In genomic region chr1:48688102-48688760, GRCh38 we compare ENCODE assay signal across 8 cellular contexts.
DNase-seq lines count a peak whose midpoint lies in the region; ATAC-seq and TF ChIP-seq lines count a peak whose summit lies in the region.

No MANE protein-coding gene starts in this region.

- TF ChIP-seq CTCF in AG10803 (conservative IDR thresholded peaks at IDR 0.05; ENCODE audit: low read length): peak; percentile 41
- TF ChIP-seq CTCF in choroid plexus epithelial cell (conservative IDR thresholded peaks at IDR 0.05; ENCODE audit: low read depth, low read length): peak; percentile 49
- no peak for TF ChIP-seq CTCF in CD4-positive, alpha-beta T cell (IDR thresholded peaks at IDR 0.05)

- CTCF ChIA-PET in CD4-positive, alpha-beta T cell (lab: Charles Lee): interaction anchor here (1.3 kb wide), 1 partner anchor 11 kb away, joined by 3 read pairs; no protein-coding TSS in a partner anchor

- no peaks in the 10 kb centered on the region for H3K9me3 Mint-ChIP-seq in CD4-positive, alpha-beta T cell

- intact Hi-C loops in CD4-positive, alpha-beta T cell (cut with DNase I, micrococcal nuclease): no loop called here

- H3K9me3 ChIP-seq in CD4-positive, alpha-beta T cell (ENCODE audit: control insufficient read depth, low read length): no peaks in the 10 kb centered on the region

- POLR2A ChIA-PET in CD4-positive, alpha-beta T cell (lab: Charles Lee): no interaction called here

- DNase-seq in AG10803 (ENCODE audit: low read depth) (no peak), choroid plexus epithelial cell (ENCODE audit: low read depth) (peak; percentile 51), NCI-H146 (lab: John Stamatoyannopoulos, UW) (no peak), NCI-H2029 treated with DMSO at 0.1 percent for 48 hours (lab: John Stamatoyannopoulos, UW) (no peak), dermis blood vessel endothelial cell (no peak)
- DNase-seq in CD4-positive, alpha-beta T cell: no peak

- H3K4me3 Mint-ChIP-seq in CD4-positive, alpha-beta T cell: no peak overlapping the region

- no peaks in the 10 kb centered on the region for H3K4me1 Mint-ChIP-seq in CD4-positive, alpha-beta T cell (ENCODE audit: low read depth)

- H3K27me3 ChIP-seq in CD4-positive, alpha-beta T cell (ENCODE audit: control insufficient read depth, insufficient read depth, low read length): no peaks in the 10 kb centered on the region

- H3K27me3 Mint-ChIP-seq in CD4-positive, alpha-beta T cell: peaks cover 5% of the 10 kb centered on the region

- H3K27ac Mint-ChIP-seq in CD4-positive, alpha-beta T cell: no peak overlapping the region

- ATAC-seq in GM19351 (IDR thresholded peaks at IDR 0.05; ENCODE audit: unreplicated experiment) (peak; percentile 90), HG03442 (IDR thresholded peaks at IDR 0.05; ENCODE audit: unreplicated experiment) (peak; percentile 72)
- ATAC-seq in CD4-positive, alpha-beta T cell (ENCODE audit: poor library complexity): no peak

- H3K4me3 ChIP-seq in AG10803 (ENCODE audit: low read length) (no peak overlapping the region), choroid plexus epithelial cell (ENCODE audit: low read depth, low read length) (no peak overlapping the region)

- H3K27ac ChIP-seq in CD4-positive, alpha-beta T cell (ENCODE audit: low read depth, low read length): no peak overlapping the region

- H3K36me3 Mint-ChIP-seq in CD4-positive, alpha-beta T cell (ENCODE audit: low read depth): no peaks in the 10 kb centered on the region
